Comparison of ENCODE assay signal across 31 cellular contexts in the genomic region with DNA sequence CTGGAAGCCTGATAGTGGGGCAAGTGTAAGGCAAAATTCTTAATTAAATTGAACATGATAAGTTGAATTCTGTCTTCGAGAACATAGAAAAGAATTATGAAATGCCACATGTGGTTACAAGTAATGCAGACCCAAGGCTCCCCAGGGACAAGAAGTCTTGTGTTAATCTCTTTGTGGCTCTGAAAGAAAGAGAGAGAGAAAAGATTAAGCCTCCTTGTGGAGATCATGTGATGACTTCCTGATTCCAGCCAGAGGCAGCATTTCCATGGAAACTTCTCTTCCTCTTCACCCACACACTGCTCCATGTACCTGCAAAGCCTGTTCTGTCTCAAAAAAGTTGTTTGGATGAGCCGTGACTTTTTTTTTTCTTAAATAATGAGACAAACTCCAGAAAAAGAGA. TPM values are rescaled to one million over a fixed set of nuclear protein-coding genes. Genes with fewer than 3 reads are reported as not detected.
DNase-seq lines count a peak whose midpoint lies in the region; ATAC-seq and TF ChIP-seq lines count a peak whose summit lies in the region.
"Had no signal": no experiment of that assay in that cellular context is flagged by ENCODE, and none has a peak within 500 bp of the region (broad histone marks: within the 10 kb centered on the region; RNA-seq: fewer than 3 reads in every experiment).

No MANE protein-coding gene starts in this region.

- H2BK5ac ChIP-seq in mesendoderm (ENCODE audit: low read length) = no peak overlapping the region

- no peak overlapping the region for H3K23ac ChIP-seq in mesendoderm (ENCODE audit: low read length)

- no peak overlapping the region for H2BK15ac ChIP-seq in mesendoderm (replicated peaks; ENCODE audit: low read depth)

- H3K18ac ChIP-seq in mesendoderm (ENCODE audit: low read length) = no peak overlapping the region

- no peak overlapping the region for H3K56ac ChIP-seq in mesendoderm (ENCODE audit: low read length)

- no peaks in the 10 kb centered on the region for H3K27me3 ChIP-seq in mesendoderm (ENCODE audit: insufficient read depth, low read length, poor library complexity)
- H3K27me3 ChIP-seq: cardiac muscle cell, heart left ventricle, upper lobe of left lung had no signal

- no peak overlapping the region for H4K5ac ChIP-seq in mesendoderm (ENCODE audit: low read length)

- H3K4me2 ChIP-seq in mesendoderm (ENCODE audit: low read length) = no peak overlapping the region
- H3K4me2 ChIP-seq: A549 had no signal

- H3K9ac ChIP-seq in mesendoderm (ENCODE audit: low read length) = no peak overlapping the region

- no peaks in the 10 kb centered on the region for H3K79me1 ChIP-seq in mesendoderm (ENCODE audit: low read length)

- H2AK5ac ChIP-seq in mesendoderm (ENCODE audit: low read length) = no peak overlapping the region

- no peaks in the 10 kb centered on the region for H3K4me1 ChIP-seq in mesendoderm (ENCODE audit: control insufficient read depth, low read depth, low read length)
- H3K4me1 ChIP-seq: A549, Caco-2, heart left ventricle, upper lobe of left lung had no signal

- H3K79me2 ChIP-seq in mesendoderm (ENCODE audit: control insufficient read depth, insufficient read depth, low read length) = no peaks in the 10 kb centered on the region

- H3K27ac ChIP-seq in caudate nucleus (ENCODE audit: low read depth, low read length) (peak overlapping the region; percentile 48), mesendoderm (ENCODE audit: low read depth, low read length) (no peak overlapping the region)
- H3K27ac ChIP-seq: A549, cardiac muscle cell, heart left ventricle, upper lobe of left lung had no signal

- TF ChIP-seq CTCF in AG10803 (conservative IDR thresholded peaks at IDR 0.05; ENCODE audit: low read length) = no peak

- no peak for ATAC-seq in HG03097 (IDR thresholded peaks at IDR 0.05; ENCODE audit: low FRiP score, unreplicated experiment)
- ATAC-seq: A549, heart left ventricle, K562, left lobe of liver, T-helper 17 cell had no signal

- H3K4ac ChIP-seq in mesendoderm (ENCODE audit: low read depth, low read length) = no peak overlapping the region

- H3K4me3 ChIP-seq in AG10803 (ENCODE audit: low read length) (no peak overlapping the region), mesendoderm (ENCODE audit: low read length) (no peak overlapping the region)
- H3K4me3 ChIP-seq: A549, cardiac muscle cell, heart left ventricle, K562, upper lobe of left lung had no signal

- H4K8ac ChIP-seq in mesendoderm (ENCODE audit: low read depth, low read length) = no peak overlapping the region

- no peak overlapping the region for H2BK120ac ChIP-seq in mesendoderm (ENCODE audit: low read depth, low read length)

- no peaks in the 10 kb centered on the region for H3K36me3 ChIP-seq in mesendoderm (ENCODE audit: control insufficient read depth, insufficient read depth, low read length)
- H3K36me3 ChIP-seq: cardiac muscle cell, heart left ventricle, upper lobe of left lung had no signal

- whole genome bisulfite sequencing in mesendoderm (ENCODE audit: extremely low coverage, insufficient coverage, low lambda C conversion rate) = no CpG with 5 or more reads among the region's 2 CpGs

- DNase-seq in AG10803 (ENCODE audit: low read depth) (peak; percentile 51), H4 (ENCODE audit: low spot score) (peak; percentile 6), caudate nucleus (lab: John Stamatoyannopoulos, UW) (peak in 13 of 61 donors; percentile 1 to 53 (median 2)), mesendoderm (peak; percentile 24), NOMO-1 (lab: John Stamatoyannopoulos, UW; ENCODE audit: unreplicated experiment in 2 of 2) (no peak), germinal center (ENCODE audit: low spot score) (no peak)
- DNase-seq in activated CD4-positive, alpha-beta T cell treated with anti-CD3 and anti-CD28 coated beads, Interleukin-2, amount 50 U/mL, for 48 hours = no peak
- DNase-seq: activated CD4-positive, alpha-beta T cell treated with anti-CD3 and anti-CD28 coated beads, Interleukin-2, amount 50 U/mL, for 1 hour; activated naive CD4-positive, alpha-beta T cell treated with anti-CD3 and anti-CD28 coated beads, Interleukin-2, amount 50 U/mL, for 16 hours; Caco-2; heart left ventricle; immature natural killer cell; mesenchymal stem cell; NCI-H1436; NCI-H510A treated with DMSO at 0.1 percent for 48 hours; occipital lobe; small intestine; stimulated activated CD4-positive, alpha-beta T cell treated with anti-CD3 and anti-CD28 coated beads, Interleukin-1b, Interleukin-23, amount 100 ng/mL, for 48 hours; T-helper 17 cell; upper lobe of left lung had no signal

RNA-seq across cellular contexts. Expression of a gene that starts 1.9 kb away (rescaled TPM):
- not detected in 2 replicates for total RNA-seq in H4 (2014; rRNA removed; shearing (Covaris generic))
- polyA plus RNA-seq in mesendoderm (2013, experiment 1 of 2) = not detected
- not detected for polyA plus RNA-seq in mesendoderm (2013, experiment 2 of 2)
- total RNA-seq: activated T-helper 1 cell treated with anti-CD3 and anti-CD28 coated beads, Interleukin-12 subunit alpha, Interleukin-12 subunit beta, Interleukin-2, Interleukin-4 antibody, amounts not matched to agents 30 ng/mL and 10 ng/mL and 1 ng/mL, durations not matched to agents 14 hours and 24 hours and 36 hours; Caco-2; cardiac muscle cell; heart left ventricle; HT-29; K562; left lobe of liver; MCF 10A; myocyte; occipital lobe; pulmonary artery endothelial cell; T-helper 17 cell; upper lobe of left lung had no signal
- polyA plus RNA-seq: A549, BJ, heart left ventricle, immature natural killer cell, K562, small intestine had no signal

Comparison
In these comparisons a context has a peak if more than half of its experiments do, and no peak if none do; other contexts are left out.
1. DNase-seq: peak in AG10803 (single experiment), H4 (single experiment) and mesendoderm (single experiment); none in NOMO-1 (0 of 2), activated CD4-positive, alpha-beta T cell treated with anti-CD3 and anti-CD28 coated beads, Interleukin-2, amount 50 U/mL, for 48 hours (0 of 2) and germinal center (single experiment).